ENCODE assay signal across 20 cellular contexts in genomic region chr5:75856056-75856455, GRCh38.
DNase-seq lines count a peak whose midpoint lies in the region; TF ChIP-seq lines count a peak whose summit lies in the region.
"Had no signal": no experiment of that assay in that cellular context is flagged by ENCODE, and none has a peak within 500 bp of the region (broad histone marks: within the 10 kb centered on the region; RNA-seq: fewer than 3 reads in every experiment).

No MANE protein-coding gene starts in this region.

- no peaks in the 10 kb centered on the region for H3K36me3 ChIP-seq in osteoblast (ENCODE audit: insufficient read depth, low read length)
- H3K36me3 ChIP-seq: BE2C had no signal

- H3K27me3 ChIP-seq in osteoblast (ENCODE audit: insufficient read depth, low read length): no peaks in the 10 kb centered on the region

- H3K4me3 ChIP-seq in choroid plexus epithelial cell (ENCODE audit: low read depth, low read length) (no peak overlapping the region), osteoblast (ENCODE audit: insufficient read depth, low read length) (no peak overlapping the region)

- H3K27ac ChIP-seq in osteoblast (ENCODE audit: low read depth, low read length): no peak overlapping the region

- H3K4me2 ChIP-seq in osteoblast (ENCODE audit: insufficient read depth, low read length): no peak overlapping the region

- no peak for TF ChIP-seq CTCF in choroid plexus epithelial cell (conservative IDR thresholded peaks at IDR 0.05; ENCODE audit: low read depth, low read length)
- no peak for TF ChIP-seq CTCF in endothelial cell (IDR thresholded peaks at IDR 0.05; ENCODE audit: unreplicated experiment)
- no peak for TF ChIP-seq CTCF in osteoblast (IDR thresholded peaks at IDR 0.05; ENCODE audit: extremely low read depth, low read depth, low read length)

- DNase-seq in NCI-H1436 (lab: John Stamatoyannopoulos, UW): peak; percentile 14
- no peak for DNase-seq in NCI-H1436 treated with DMSO at 0.1 percent for 48 hours (lab: John Stamatoyannopoulos, UW)
- DNase-seq in DMS53 (lab: John Stamatoyannopoulos, UW): peak; percentile 55
- DNase-seq in NCI-H2029 (lab: John Stamatoyannopoulos, UW): peak; percentile 2
- DNase-seq in choroid plexus epithelial cell (ENCODE audit: low read depth): peak; percentile 12
- no peak for DNase-seq in activated T-cell treated with anti-CD3 and anti-CD28 coated beads, Interleukin-2, amount 50 U/mL, for 24 hours
- DNase-seq in endothelial cell (ENCODE audit: low spot score): no peak
- DNase-seq in osteoblast (ENCODE audit: insufficient read length, low spot score, missing footprints): no peak
- DNase-seq: BE2C; Caco-2; CD4-positive, alpha-beta T cell; DMS79 treated with DMSO at 0.1 percent for 48 hours; NCI-H1417; NCI-H2107; NCI-H446; NCI-H526 treated with DMSO at 0.1 percent for 48 hours; PC-3; RPMI8226; SHP77 treated with DMSO at 0.1 percent for 48 hours; T-helper 1 cell had no signal

- H3K36me3 Mint-ChIP-seq in activated T-cell treated with anti-CD3 and anti-CD28 coated beads, Interleukin-2, amount 50 U/mL, for 24 hours (ENCODE audit: low read depth): no peaks in the 10 kb centered on the region
- H3K36me3 Mint-ChIP-seq in endothelial cell (ENCODE audit: low read depth, unreplicated experiment): no peaks in the 10 kb centered on the region

- no peaks in the 10 kb centered on the region for H3K9me3 Mint-ChIP-seq in activated T-cell treated with anti-CD3 and anti-CD28 coated beads, Interleukin-2, amount 50 U/mL, for 24 hours
- no peaks in the 10 kb centered on the region for H3K9me3 Mint-ChIP-seq in endothelial cell (ENCODE audit: unreplicated experiment)

- no peak overlapping the region for H3K27ac Mint-ChIP-seq in activated T-cell treated with anti-CD3 and anti-CD28 coated beads, Interleukin-2, amount 50 U/mL, for 24 hours
- H3K27ac Mint-ChIP-seq in endothelial cell (ENCODE audit: unreplicated experiment): no peak overlapping the region
- H3K27ac Mint-ChIP-seq: CD4-positive, alpha-beta T cell had no signal

- no peaks in the 10 kb centered on the region for H4K20me1 ChIP-seq in osteoblast (ENCODE audit: insufficient read depth, low read length)

- H3K4me1 Mint-ChIP-seq in activated T-cell treated with anti-CD3 and anti-CD28 coated beads, Interleukin-2, amount 50 U/mL, for 24 hours (ENCODE audit: low read depth): no peaks in the 10 kb centered on the region
- peaks cover 10% of the 10 kb centered on the region for H3K4me1 Mint-ChIP-seq in endothelial cell (ENCODE audit: unreplicated experiment)

- no peak overlapping the region for H2AFZ ChIP-seq in osteoblast (ENCODE audit: low read length)

- no peak overlapping the region for H3K4me3 Mint-ChIP-seq in activated T-cell treated with anti-CD3 and anti-CD28 coated beads, Interleukin-2, amount 50 U/mL, for 24 hours
- H3K4me3 Mint-ChIP-seq in endothelial cell (ENCODE audit: unreplicated experiment): no peak overlapping the region
- H3K4me3 Mint-ChIP-seq: CD4-positive, alpha-beta T cell had no signal

- H3K79me2 ChIP-seq in osteoblast (ENCODE audit: insufficient read depth, low read length): no peaks in the 10 kb centered on the region

- no peaks in the 10 kb centered on the region for H3K9me3 ChIP-seq in osteoblast (ENCODE audit: low read depth, low read length)
- H3K9me3 ChIP-seq: BE2C, Caco-2 had no signal

- H3K27me3 Mint-ChIP-seq in activated T-cell treated with anti-CD3 and anti-CD28 coated beads, Interleukin-2, amount 50 U/mL, for 24 hours: peaks cover 35% of the 10 kb centered on the region
- H3K27me3 Mint-ChIP-seq in endothelial cell (ENCODE audit: unreplicated experiment): peaks cover 2% of the 10 kb centered on the region

- no peaks in the 10 kb centered on the region for H3K4me1 ChIP-seq in osteoblast (ENCODE audit: insufficient read depth, low read length)
- H3K4me1 ChIP-seq: BE2C, Caco-2 had no signal

Comparison
In these comparisons a context has a peak if more than half of its experiments do, and no peak if none do; other contexts are left out.
1. DNase-seq: peak in NCI-H1436 (single experiment), DMS53 (single experiment), NCI-H2029 (single experiment) and choroid plexus epithelial cell (single experiment); none in NCI-H1436 treated with DMSO at 0.1 percent for 48 hours (single experiment), activated T-cell treated with anti-CD3 and anti-CD28 coated beads, Interleukin-2, amount 50 U/mL, for 24 hours (single experiment), endothelial cell (single experiment) and osteoblast (single experiment).